In genomic region chr7:29379551-29379950, GRCh38 we compare ENCODE assay signal across 29 cellular contexts.
A peak's percentile ranks its signal among the peaks of the same experiment; 100 is the strongest.
DNase-seq lines count a peak whose midpoint lies in the region; ATAC-seq and TF ChIP-seq lines count a peak whose summit lies in the region.
"Had no signal": no experiment of that assay in that cellular context is flagged by ENCODE, and none has a peak within 500 bp of the region (broad histone marks: within the 10 kb centered on the region; RNA-seq: fewer than 3 reads in every experiment).

No MANE protein-coding gene starts in this region.

- H3K27ac ChIP-seq in A673 (ENCODE audit: low read depth, low read length, poor library complexity, severe bottlenecking) (peak overlapping the region; percentile 39), SK-N-MC (peak overlapping the region; percentile 68; the same call in 1 of the 2 replicates)
- H3K27ac ChIP-seq: 22Rv1; A549; BLaER1; BLaER1 treated with 17β-estradiol and CSF1 and Interleukin-3, amounts not matched to agents 10 nM and 100 nM; C4-2B had no signal

- no peaks in the 10 kb centered on the region for H3K27me3 ChIP-seq in A673 (replicated peaks; ENCODE audit: insufficient read depth, low read depth, low read length, poor library complexity)
- H3K27me3 ChIP-seq: BE2C; BLaER1; BLaER1 treated with 17β-estradiol and CSF1 and Interleukin-3, amounts not matched to agents 10 nM and 100 nM had no signal

- no peaks in the 10 kb centered on the region for H3K36me3 ChIP-seq in A673 (ENCODE audit: insufficient read depth, low read length, poor library complexity, severe bottlenecking)
- peaks cover 8% of the 10 kb centered on the region; the same call in 1 of the 2 replicates for H3K36me3 ChIP-seq in SK-N-MC (ENCODE audit: insufficient read depth, low read length)
- H3K36me3 ChIP-seq: BE2C; BLaER1; BLaER1 treated with 17β-estradiol and CSF1 and Interleukin-3, amounts not matched to agents 10 nM and 100 nM had no signal

- H3K4me1 ChIP-seq in A673 (ENCODE audit: insufficient read depth, low read length, poor library complexity, severe bottlenecking) = peaks cover 63% of the 10 kb centered on the region
- H3K4me1 ChIP-seq: BE2C had no signal

- no peak for DNase-seq in A673 (ENCODE audit: low spot score)
- no peak for DNase-seq in SK-N-MC (ENCODE audit: low read depth, low spot score)
- no peak for DNase-seq in stimulated activated naive CD4-positive, alpha-beta T cell treated with Interleukin-2 at 50 U/mL for 16 hours (lab: John Stamatoyannopoulos, UW)
- DNase-seq: 8988T; ACHN; AML-193; BE2C; C1 segment of cervical spinal cord; Caco-2; Calu3; CD4-positive, alpha-beta memory T cell; CD4-positive, alpha-beta T cell; CD4-positive, CD25-positive, alpha-beta regulatory T cell; CD8-positive, alpha-beta memory T cell; CD8-positive, alpha-beta T cell; COR-L47; DMS 273 treated with DMSO at 0.1 percent for 48 hours; DMS153; DMS53; DMS79; DMS79 treated with DMSO at 0.1 percent for 48 hours; DND-41; EL had no signal

- no peak for ATAC-seq in GM19463 (IDR thresholded peaks at IDR 0.05; ENCODE audit: unreplicated experiment)
- ATAC-seq: A549; CD8-positive, alpha-beta T cell had no signal

- H3K9ac ChIP-seq in SK-N-MC (ENCODE audit: insufficient read length) = no peak overlapping the region
- H3K9ac ChIP-seq: BLaER1; BLaER1 treated with 17β-estradiol and CSF1 and Interleukin-3, amounts not matched to agents 10 nM and 100 nM had no signal

- POLR2A ChIA-PET in A673 (lab: Charles Lee; ENCODE audit: low non-redundant PET) = no interaction called here

- CTCF ChIA-PET in A673 (lab: Charles Lee) = no interaction called here

- no peak overlapping the region for H3K4me3 ChIP-seq in A673 (ENCODE audit: low read depth, low read length, poor library complexity, severe bottlenecking)
- H3K4me3 ChIP-seq in SK-N-MC = no peak overlapping the region
- H3K4me3 ChIP-seq: A549; BLaER1; BLaER1 treated with 17β-estradiol and CSF1 and Interleukin-3, amounts not matched to agents 10 nM and 100 nM had no signal

- H3K9me3 ChIP-seq in A673 (ENCODE audit: low read depth, low read length, poor library complexity, severe bottlenecking) (no peaks in the 10 kb centered on the region), SK-N-MC (ENCODE audit: low read depth, low read length) (no peaks in the 10 kb centered on the region)
- H3K9me3 ChIP-seq: A549; BE2C; BLaER1; BLaER1 treated with 17β-estradiol and CSF1 and Interleukin-3, amounts not matched to agents 10 nM and 100 nM; Caco-2 had no signal

- TF ChIP-seq CTCF in A673 (conservative IDR thresholded peaks at IDR 0.05; ENCODE audit: low read depth, low read length) = no peak

- BruUV-seq in A673 (replicated peaks; lab: Mats Ljungman, UMichigan) = TSS peak; percentile 26

- intact Hi-C loops in A673 (cut with micrococcal nuclease; ENCODE audit: unreplicated experiment) = loop anchor here (10.0 kb wide), 1 partner anchor 105 kb away; no protein-coding TSS in a partner anchor
